Comparison of ENCODE assay signal across 35 cellular contexts in the genomic region with DNA sequence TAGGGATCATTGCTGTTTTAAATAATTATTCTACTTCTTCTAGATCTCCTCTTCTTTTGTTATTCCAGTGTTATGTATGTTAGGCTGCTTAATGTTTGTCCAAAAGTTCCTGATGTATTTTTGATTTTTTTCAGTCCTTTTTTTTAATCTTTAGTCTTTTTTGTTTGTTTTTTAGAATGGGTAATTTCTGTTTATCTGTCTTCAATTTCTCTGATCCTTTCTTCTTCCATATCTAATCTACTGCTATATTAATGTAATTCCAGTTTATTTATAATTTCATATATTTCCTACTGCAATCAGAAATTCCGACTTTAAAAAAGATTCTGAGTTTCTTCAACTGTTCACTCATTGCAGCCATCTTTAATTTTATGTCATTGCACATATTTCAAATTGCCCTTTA.
"Had no signal": no experiment of that assay in that cellular context is flagged by ENCODE, and none has a peak within 500 bp of the region (broad histone marks: within the 10 kb centered on the region; RNA-seq: fewer than 3 reads in every experiment).

No MANE protein-coding gene starts in this region.

- H3K9ac ChIP-seq: KMS-11 had no signal

- H3K27ac ChIP-seq: KMS-11 had no signal

- H3K9me3 ChIP-seq: MG63 had no signal

- H3K4me3 ChIP-seq: MG63 had no signal

- H3K36me3 ChIP-seq: MG63 had no signal

- DNase-seq: Karpas-422, Kasumi-1, KBM-7, KG1, MG63, MM.1S, MV-4-11, NCI-H1048, NCI-H1092, NCI-H1092 treated with DMSO at 0.1 percent for 48 hours, NCI-H1105, NCI-H1105 treated with DMSO at 0.1 percent for 48 hours, NCI-H1417, NCI-H1417 treated with DMSO at 0.1 percent for 48 hours, NCI-H1436, NCI-H1436 treated with DMSO at 0.1 percent for 48 hours, NCI-H146, NCI-H1694, NCI-H1694 treated with DMSO at 0.1 percent for 48 hours, NCI-H187, NCI-H187 treated with DMSO at 0.1 percent for 48 hours, NCI-H1930, NCI-H2029, NCI-H2029 treated with DMSO at 0.1 percent for 48 hours, NCI-H2081, NCI-H2081 treated with DMSO at 0.1 percent for 48 hours, NCI-H2107, NCI-H2171, NCI-H2171 treated with DMSO at 0.1 percent for 48 hours, NCI-H2227 treated with DMSO at 0.1 percent for 48 hours, NCI-H226, NCI-H345, NCI-H446, NCI-H446 treated with DMSO at 0.1 percent for 48 hours had no signal

- H3K4me2 ChIP-seq: KMS-11 had no signal

- H3K27me3 ChIP-seq: MG63 had no signal
